20 cellular contexts compared by ENCODE assay signal in genomic region chr11:63791495-63792167, GRCh38.
"Had no signal": no experiment of that assay in that cellular context is flagged by ENCODE, and none has a peak within 500 bp of the region (broad histone marks: within the 10 kb centered on the region; RNA-seq: fewer than 3 reads in every experiment).

No MANE protein-coding gene starts in this region.

- H3K36me3 ChIP-seq: brain microvascular endothelial cell, prostate gland, right atrium auricular region, suprapubic skin, transverse colon had no signal

- H3K4me3 ChIP-seq: mucosa of descending colon, prostate gland, right atrium auricular region, skin epidermis, suprapubic skin, transverse colon had no signal

- H3K27ac Mint-ChIP-seq: activated T-cell treated with anti-CD3 and anti-CD28 coated beads, Interleukin-2, amount 50 U/mL, for 72 hours; stimulated activated naive CD8-positive, alpha-beta T cell treated with anti-CD3 and anti-CD28 coated beads, Interleukin-15, amount 100 ng/mL, for 72 hours had no signal

- H3K9me3 ChIP-seq: prostate gland had no signal

- H3K4me1 Mint-ChIP-seq: central memory CD8-positive, alpha-beta T cell; stimulated activated naive CD8-positive, alpha-beta T cell treated with anti-CD3 and anti-CD28 coated beads, Interleukin-15, amount 100 ng/mL, for 72 hours had no signal

- H3K27ac ChIP-seq: brain microvascular endothelial cell, prostate gland, right atrium auricular region, skin epidermis, suprapubic skin, transverse colon had no signal

- H3K27me3 ChIP-seq: brain microvascular endothelial cell, right atrium auricular region, suprapubic skin, transverse colon had no signal

- H3K4me3 Mint-ChIP-seq: activated T-cell treated with anti-CD3 and anti-CD28 coated beads, Interleukin-2, amount 50 U/mL, for 72 hours; central memory CD8-positive, alpha-beta T cell; stimulated activated naive CD8-positive, alpha-beta T cell treated with anti-CD3 and anti-CD28 coated beads, Interleukin-15, amount 100 ng/mL, for 72 hours had no signal

- H3K4me1 ChIP-seq: prostate gland, right atrium auricular region, suprapubic skin, transverse colon had no signal

- DNase-seq: activated CD4-positive, alpha-beta T cell treated with anti-CD3 and anti-CD28 coated beads, Interleukin-2, amount 50 U/mL, for 4 hours; activated effector memory CD4-positive, alpha-beta T cell treated with anti-CD3 and anti-CD28 coated beads, Interleukin-2, amount 50 U/mL, for 16 hours; activated naive CD4-positive, alpha-beta T cell treated with anti-CD3 and anti-CD28 coated beads, Interleukin-2, amount 50 U/mL, for 16 hours; activated T-cell treated with anti-CD3 and anti-CD28 coated beads, Interleukin-2, amount 50 U/mL, for 72 hours; aorta; brain microvascular endothelial cell; effector CD4-positive, alpha-beta T cell; left cardiac atrium; mesenchymal stem cell; mucosa of descending colon; naive B cell; stimulated activated CD4-positive, alpha-beta T cell treated with anti-CD3 and anti-CD28 coated beads, Interleukin-15, amount 100 ng/mL, for 24 hours; stimulated activated CD4-positive, alpha-beta T cell treated with anti-CD3 and anti-CD28 coated beads, Interleukin-2, amount 100 ng/mL, for 48 hours; stimulated activated naive CD8-positive, alpha-beta T cell treated with anti-CD3 and anti-CD28 coated beads, Interleukin-15, amount 100 ng/mL, for 72 hours; transverse colon had no signal
